In genomic region chr20:17961600-17961965, GRCh38 we compare ENCODE assay signal across 9 cellular contexts. TPM values are rescaled to one million over a fixed set of nuclear protein-coding genes. Genes with fewer than 3 reads are reported as not detected.
A peak's percentile ranks its signal among the peaks of the same experiment; 100 is the strongest.
DNase-seq lines count a peak whose midpoint lies in the region; ATAC-seq and TF ChIP-seq lines count a peak whose summit lies in the region.
"Had no signal": no experiment of that assay in that cellular context is flagged by ENCODE, and none has a peak within 500 bp of the region (broad histone marks: within the 10 kb centered on the region; RNA-seq: fewer than 3 reads in every experiment).

No MANE protein-coding gene starts in this region.

- DNase-seq in cardiac muscle cell (ENCODE audit: low read depth in 1 of 2, low spot score in 1 of 2) (no peak), right cardiac atrium (no peak), memory B cell (ENCODE audit: low spot score in 2 of 2) (no peak), upper lobe of right lung (no peak), GM13976 (ENCODE audit: low spot score) (no peak)
- DNase-seq in activated naive CD4-positive, alpha-beta T cell treated with anti-CD3 and anti-CD28 coated beads, Interleukin-2, amount 50 U/mL, for 72 hours (ENCODE audit: low spot score in 2 of 2) = no peak

- H3K4me1 ChIP-seq in cardiac muscle cell (ENCODE audit: low read depth) = peaks cover 46% of the 10 kb centered on the region
- peaks cover 19% of the 10 kb centered on the region for H3K4me1 ChIP-seq in right cardiac atrium (ENCODE audit: control insufficient read depth, insufficient read depth, low read length)
- H3K4me1 ChIP-seq in upper lobe of right lung = peaks cover 99% of the 10 kb centered on the region

- no peaks in the 10 kb centered on the region for H3K27me3 ChIP-seq in cardiac muscle cell
- H3K27me3 ChIP-seq in right cardiac atrium (ENCODE audit: control insufficient read depth, insufficient read depth) = no peaks in the 10 kb centered on the region
- H3K27me3 ChIP-seq in upper lobe of right lung = no peaks in the 10 kb centered on the region
- H3K27me3 ChIP-seq: ascending aorta had no signal

- H3K4me3 ChIP-seq in cardiac muscle cell (no peak overlapping the region), right cardiac atrium (ENCODE audit: low read length) (no peak overlapping the region), upper lobe of right lung (no peak overlapping the region)

- H3K36me3 ChIP-seq in cardiac muscle cell = no peaks in the 10 kb centered on the region
- H3K36me3 ChIP-seq in upper lobe of right lung = no peaks in the 10 kb centered on the region

- no peaks in the 10 kb centered on the region for H3K27me3 Mint-ChIP-seq in memory B cell

- no peaks in the 10 kb centered on the region for H3K9me3 Mint-ChIP-seq in activated naive CD4-positive, alpha-beta T cell treated with anti-CD3 and anti-CD28 coated beads, Interleukin-2, amount 50 U/mL, for 72 hours
- no peaks in the 10 kb centered on the region for H3K9me3 Mint-ChIP-seq in memory B cell

- H3K27ac Mint-ChIP-seq in activated naive CD4-positive, alpha-beta T cell treated with anti-CD3 and anti-CD28 coated beads, Interleukin-2, amount 50 U/mL, for 72 hours = peak overlapping the region; percentile 88 to 93
- H3K27ac Mint-ChIP-seq in memory B cell = peak overlapping the region; percentile 72

- H3K4me3 Mint-ChIP-seq in memory B cell = peak overlapping the region; percentile 64

- TF ChIP-seq CTCF in cardiac muscle cell (IDR thresholded peaks at IDR 0.05; ENCODE audit: low read depth, low read length) (no peak), upper lobe of right lung (IDR thresholded peaks at IDR 0.05) (no peak), GM13976 (IDR thresholded peaks at IDR 0.05; ENCODE audit: borderline replicate concordance, control extremely low read depth, extremely low read depth, insufficient read depth, missing control alignments) (no peak)

- in situ Hi-C loops in GM13976 (cut with MboI; ENCODE audit: low sequenced_read_pairs, unreplicated experiment) = no loop called here

- H3K27ac ChIP-seq in cardiac muscle cell = peak overlapping the region; percentile 37
- no peak overlapping the region for H3K27ac ChIP-seq in right cardiac atrium (ENCODE audit: low read length)
- peak overlapping the region; percentile 63 for H3K27ac ChIP-seq in upper lobe of right lung

- H3K4me1 Mint-ChIP-seq in memory B cell = peaks cover 65% of the 10 kb centered on the region

- peaks cover 33 to 70% of the 10 kb centered on the region in 2 donors for H3K36me3 Mint-ChIP-seq in activated naive CD4-positive, alpha-beta T cell treated with anti-CD3 and anti-CD28 coated beads, Interleukin-2, amount 50 U/mL, for 72 hours
- peaks cover 5% of the 10 kb centered on the region for H3K36me3 Mint-ChIP-seq in memory B cell

- no peak for ATAC-seq in right cardiac atrium
- peak in 1 of 2 donors; percentile 21 for ATAC-seq in activated naive CD4-positive, alpha-beta T cell treated with anti-CD3 and anti-CD28 coated beads, Interleukin-2, amount 50 U/mL, for 72 hours
- ATAC-seq in memory B cell (ENCODE audit: low read depth) = no peak
- no peak for ATAC-seq in upper lobe of right lung
- no peak for ATAC-seq in HG03571 (IDR thresholded peaks at IDR 0.05; ENCODE audit: unreplicated experiment)
- ATAC-seq in HG02885 (IDR thresholded peaks at IDR 0.05; ENCODE audit: poor library complexity, unreplicated experiment) = no peak

- WGBS in right cardiac atrium = 37% methylated on average over 1 of the region's 1 CpG

- H3K9me3 ChIP-seq in cardiac muscle cell (ENCODE audit: low read depth) = no peaks in the 10 kb centered on the region
- H3K9me3 ChIP-seq in right cardiac atrium (ENCODE audit: control insufficient read depth, low read length) = no peaks in the 10 kb centered on the region
- no peaks in the 10 kb centered on the region for H3K9me3 ChIP-seq in upper lobe of right lung
- H3K9me3 ChIP-seq: ascending aorta had no signal

- intact Hi-C loops in right cardiac atrium (cut with DNase I) (no loop called here), upper lobe of right lung (cut with DNase I) (no loop called here)

RNA-seq across cellular contexts. Expression of gene SNX5, which starts 7.0 kb away (rescaled TPM):
- total RNA-seq in cardiac muscle cell (95.4 and 144 TPM in 2 replicates), right cardiac atrium (10 to 100 TPM; 46.7 to 53.9 (median 49.9) TPM), upper lobe of right lung (86.6 TPM)
- polyA plus RNA-seq in cardiac muscle cell (105 and 173 TPM in 2 replicates), right cardiac atrium (47.8 TPM)
- 100 to 1,000 TPM; 182 to 188 TPM for total RNA-seq in activated naive CD4-positive, alpha-beta T cell treated with anti-CD3 and anti-CD28 coated beads, Interleukin-2, amount 50 U/mL, for 72 hours

RNA-seq across cellular contexts. Expression of gene MGME1, which starts 7.2 kb away (rescaled TPM):
- 12.3 and 15.9 TPM in 2 replicates for total RNA-seq in cardiac muscle cell
- polyA plus RNA-seq in cardiac muscle cell = 27.2 and 34.9 TPM in 2 replicates
- 10 to 100 TPM in 3 of 4 donors, 1 to 10 TPM in 1; 9.7 to 12.0 (median 10.8) TPM for total RNA-seq in right cardiac atrium
- 10.9 TPM for polyA plus RNA-seq in right cardiac atrium
- total RNA-seq in activated naive CD4-positive, alpha-beta T cell treated with anti-CD3 and anti-CD28 coated beads, Interleukin-2, amount 50 U/mL, for 72 hours = 10 to 100 TPM; 31.9 to 33.9 TPM
- 10.2 TPM for total RNA-seq in upper lobe of right lung
